ENCODE assay signal across 11 cellular contexts in genomic region chr9:108742-109495, GRCh38. TPM values are rescaled to one million over a fixed set of nuclear protein-coding genes. Genes with fewer than 3 reads are reported as not detected.
DNase-seq lines count a peak whose midpoint lies in the region; ATAC-seq, FAIRE-seq and TF ChIP-seq lines count a peak whose summit lies in the region.
"Not testable (repeated sequence)": the region's sequence is repeated elsewhere in the genome, so short reads cannot be mapped to it uniquely, and the experiment has no call there.
"Had no signal": no experiment of that assay in that cellular context is flagged by ENCODE, and none has a peak within 500 bp of the region (broad histone marks: within the 10 kb centered on the region; RNA-seq: fewer than 3 reads in every experiment).

No MANE protein-coding gene starts in this region.

- H3K27ac Mint-ChIP-seq in activated T-helper 17 cell treated with anti-CD3 and anti-CD28 coated beads, Interleukin-2, amount 50 U/mL, for 72 hours; endodermal cell: not testable (repeated sequence)

- whole genome bisulfite sequencing in A549 (ENCODE audit: missing lambda C conversion rate), result 8% methylated on average over 20 of the region's 22 CpGs
- 6 to 22% methylated on average over 7 to 17 of the region's 22 CpGs for WGBS in endodermal cell (ENCODE audit: insufficient coverage in 1 of 2, insufficient read length in 1 of 2), 2 experiments

- not testable (repeated sequence) for H3K4me3 Mint-ChIP-seq in activated T-helper 17 cell treated with anti-CD3 and anti-CD28 coated beads, Interleukin-2, amount 50 U/mL, for 72 hours; endodermal cell

- not testable (repeated sequence) for H3K36me3 ChIP-seq in HCT116 (ENCODE audit: control insufficient read depth in 1 of 2, insufficient read depth in 2 of 2, low read length in 2 of 2); endodermal cell (ENCODE audit: control insufficient read depth, insufficient read depth, low read length)

- not testable (repeated sequence) for H3K9me3 ChIP-seq in A549; HCT116 (ENCODE audit: control insufficient read depth in 1 of 2, insufficient read depth in 1 of 2, low read depth in 1 of 2, low read length in 2 of 2); endodermal cell (ENCODE audit: control insufficient read depth, low read length)

- H3K9me2 ChIP-seq in HCT116 (ENCODE audit: insufficient read depth), result not testable (repeated sequence)

- not testable (repeated sequence) for H3K79me2 ChIP-seq in HCT116 (ENCODE audit: insufficient read depth, low read length)

- H3K27me3 ChIP-seq in HCT116 (ENCODE audit: insufficient read depth, low read length), result not testable (repeated sequence)
- H3K27me3 ChIP-seq in endodermal cell (ENCODE audit: control insufficient read depth, insufficient read depth, low read length, poor library complexity, severe bottlenecking), result peaks cover 91% of the 10 kb centered on the region

- RAD21 ChIA-PET in HCT116 (lab: Charles Lee; ENCODE audit: low non-redundant PET in 1 of 2, low total read pairs in 2 of 2, uncharacterized antibody in 2 of 2, unreplicated experiment in 2 of 2), result not testable (repeated sequence)

- H3K36me3 Mint-ChIP-seq in activated T-helper 17 cell treated with anti-CD3 and anti-CD28 coated beads, Interleukin-2, amount 50 U/mL, for 72 hours (ENCODE audit: low read depth); endodermal cell (ENCODE audit: low read depth): not testable (repeated sequence)

- not testable (repeated sequence) for BruUV-seq in HCT116 (replicated peaks; lab: Mats Ljungman, UMichigan)

- not testable (repeated sequence) for DNase-seq in A549 (ENCODE audit: low read depth in 1 of 2, low spot score in 1 of 2); HCT116 (ENCODE audit: low read depth, low spot score); stimulated activated naive CD8-positive, alpha-beta T cell treated with anti-CD3 and anti-CD28 coated beads, Interleukin-15, Interleukin-2, amounts not matched to agents 100 U/mL and 50 U/mL, for 24 hours
- peak; percentile 34 for DNase-seq in NCI-H69 (lab: John Stamatoyannopoulos, UW)
- peak; percentile 53 for DNase-seq in endodermal cell
- DNase-seq in islet precursor cell, result peak; percentile 35

- H3K4me2 ChIP-seq in A549; HCT116 (ENCODE audit: low read length): not testable (repeated sequence)

- POLR2A ChIA-PET in A549 (lab: Yijun Ruan, JAX); HCT116 (lab: Charles Lee): not testable (repeated sequence)

- not testable (repeated sequence) for TF ChIP-seq EP300 in A549 (IDR thresholded peaks at IDR 0.05)

- ATAC-seq in A549 (peak; percentile 20 to 31; a peak in 5 of 6 replicates), HCT116 (0 out of 2 replicates have a peak, but pooled peaks have one; percentile 30)
- ATAC-seq in activated T-helper 17 cell treated with anti-CD3 and anti-CD28 coated beads, Interleukin-2, amount 50 U/mL, for 72 hours (replicated peaks), result peak; percentile 12
- ATAC-seq in stimulated activated naive CD8-positive, alpha-beta T cell treated with anti-CD3 and anti-CD28 coated beads, Interleukin-15, Interleukin-2, amounts not matched to agents 100 U/mL and 50 U/mL, for 24 hours, result peak; percentile 21

- not testable (repeated sequence) for H4K20me1 ChIP-seq in HCT116 (ENCODE audit: insufficient read depth)

- not testable (repeated sequence) for H3K27ac ChIP-seq in A549; HCT116 (ENCODE audit: low read depth, low read length); endodermal cell (ENCODE audit: low read depth, low read length)

- not testable (repeated sequence) for TF ChIP-seq RAD21 in A549 (conservative IDR thresholded peaks at IDR 0.05 in 1 of 2, IDR thresholded peaks at IDR 0.05 in 1 of 2); HCT116 (IDR thresholded peaks at IDR 0.05; ENCODE audit: low read depth)

- H3K4me3 ChIP-seq in A549; HCT116 (replicated peaks in 1 of 2; ENCODE audit: low read depth in 1 of 2, low read length in 2 of 2); endodermal cell (ENCODE audit: low read length): not testable (repeated sequence)

- intact Hi-C loops in HCT116 (cut with micrococcal nuclease), result not testable (repeated sequence)

- not testable (repeated sequence) for H3K9ac ChIP-seq in HCT116 (ENCODE audit: low read length); endodermal cell (ENCODE audit: extremely low read depth, low read length, poor library complexity, severe bottlenecking)

- not testable (repeated sequence) for H2AFZ ChIP-seq in HCT116 (ENCODE audit: low read depth, low read length, poor library complexity, severe bottlenecking)

- CTCF ChIA-PET in A549 (lab: Yijun Ruan, JAX); HCT116 (lab: Charles Lee): not testable (repeated sequence)

- H3K27me3 Mint-ChIP-seq in activated T-helper 17 cell treated with anti-CD3 and anti-CD28 coated beads, Interleukin-2, amount 50 U/mL, for 72 hours, result peaks cover 20% of the 10 kb centered on the region
- peaks cover 80% of the 10 kb centered on the region for H3K27me3 Mint-ChIP-seq in endodermal cell (ENCODE audit: insufficient read depth)

- H3K4me1 ChIP-seq in A549; HCT116 (ENCODE audit: control insufficient read depth in 1 of 2, insufficient read depth in 2 of 2, low read length in 2 of 2); endodermal cell (ENCODE audit: control insufficient read depth, insufficient read depth, low read length): not testable (repeated sequence)

- TF ChIP-seq POLR2A in A549 (IDR thresholded peaks at IDR 0.05; ENCODE audit: low read length); HCT116 (IDR thresholded peaks at IDR 0.05; ENCODE audit: borderline replicate concordance, extremely low read depth, insufficient read depth, insufficient read length): not testable (repeated sequence)

- H3K4me1 Mint-ChIP-seq in activated T-helper 17 cell treated with anti-CD3 and anti-CD28 coated beads, Interleukin-2, amount 50 U/mL, for 72 hours; endodermal cell: not testable (repeated sequence)

- FAIRE-seq in A549 (lab: Jason Lieb, UNC), result not testable (repeated sequence)

- TF ChIP-seq CTCF in A549 (IDR thresholded peaks at IDR 0.05); HCT116 (IDR thresholded peaks at IDR 0.05 in 2 of 3, conservative IDR thresholded peaks at IDR 0.05 in 1 of 3; ENCODE audit: borderline replicate concordance in 1 of 3, insufficient read depth in 1 of 3, low read depth in 2 of 3, low read length in 2 of 3); endodermal cell (conservative IDR thresholded peaks at IDR 0.05): not testable (repeated sequence)

- not testable (repeated sequence) for H3K9me3 Mint-ChIP-seq in activated T-helper 17 cell treated with anti-CD3 and anti-CD28 coated beads, Interleukin-2, amount 50 U/mL, for 72 hours; endodermal cell

RNA-seq across cellular contexts. Expression of gene FOXD4, which starts 9.3 kb away (rescaled TPM):
- polyA plus RNA-seq in A549 (2011; rRNA removed) (0.33 and 0.35 TPM in 2 replicates), A549 (2017; fragmentation: RNase III; extraction: RNeasy Plus Mini Kit Qiagen cat#74134 plus additional on column Dnase treatment) (0.45 to 0.50 TPM (median 0.49 TPM) in 3 replicates)
- 0.45 and 0.60 TPM in 2 replicates for polyA plus RNA-seq in A549 (2012; cell fraction: cytosol; rRNA removed)
- 1.8 and 1.9 TPM in 2 replicates for polyA plus RNA-seq in A549 (2012; cell fraction: nucleus; rRNA removed)
- polyA minus RNA-seq in A549 (2011; rRNA and poly(A)+ RNA removed), result 0.12 TPM in 1 of 2 replicates, not detected in the other
- total RNA-seq in HCT116 (2021; ENCODE audit: unreplicated experiment) (2.8 TPM), endodermal cell (under 1 TPM in 1 of 2 donors, not detected in 1; 0.26 TPM)
- polyA plus RNA-seq in HCT116 (2012), result 0.82 and 0.99 TPM in 2 replicates
- total RNA-seq in activated T-helper 17 cell treated with anti-CD3 and anti-CD28 coated beads, Interleukin-2, amount 50 U/mL, for 72 hours, result under 1 TPM; 0.22 to 0.24 TPM
- 0.14 TPM for polyA plus RNA-seq in endodermal cell (2013, experiment 1 of 2)
- polyA plus RNA-seq in endodermal cell (2013, experiment 2 of 2), result not detected
- total RNA-seq: A673 had no signal
- polyA plus RNA-seq: AG04450; CD14-positive monocyte; CD4-positive, alpha-beta memory T cell had no signal
